ENCODE assay signal across 35 cellular contexts in the genomic region with DNA sequence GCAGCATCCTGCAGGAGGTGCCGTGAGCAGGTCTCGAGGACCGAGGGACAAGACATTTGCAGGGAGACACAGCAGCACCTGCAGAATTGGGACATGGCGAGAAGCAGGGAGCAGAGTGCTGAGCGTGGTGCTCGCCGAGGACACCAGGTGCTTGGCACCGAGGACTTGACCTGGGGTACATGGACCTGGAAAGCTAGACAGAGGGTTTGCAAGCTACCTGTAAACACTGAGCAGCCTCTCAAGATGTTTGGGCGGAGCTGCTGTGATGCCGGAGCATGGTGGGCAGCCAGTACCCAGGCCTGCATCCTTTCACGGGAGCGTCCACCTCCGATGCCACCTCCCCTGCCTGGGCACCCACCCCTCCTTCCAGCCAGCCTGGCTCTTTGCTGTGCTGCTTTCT.
"Had no signal": no experiment of that assay in that cellular context is flagged by ENCODE, and none has a peak within 500 bp of the region (broad histone marks: within the 10 kb centered on the region; RNA-seq: fewer than 3 reads in every experiment).

No MANE protein-coding gene starts in this region.

- H3K27ac ChIP-seq: KMS-11 had no signal

- H3K36me3 ChIP-seq: MG63 had no signal

- DNase-seq: Karpas-422, Kasumi-1, KBM-7, KG1, MG63, MM.1S, MV-4-11, NCI-H1048, NCI-H1092, NCI-H1092 treated with DMSO at 0.1 percent for 48 hours, NCI-H1105, NCI-H1105 treated with DMSO at 0.1 percent for 48 hours, NCI-H1417, NCI-H1417 treated with DMSO at 0.1 percent for 48 hours, NCI-H1436 treated with DMSO at 0.1 percent for 48 hours, NCI-H146, NCI-H1694, NCI-H187, NCI-H187 treated with DMSO at 0.1 percent for 48 hours, NCI-H1930, NCI-H2029, NCI-H2029 treated with DMSO at 0.1 percent for 48 hours, NCI-H2081, NCI-H2081 treated with DMSO at 0.1 percent for 48 hours, NCI-H2107, NCI-H2171, NCI-H2171 treated with DMSO at 0.1 percent for 48 hours, NCI-H2227 treated with DMSO at 0.1 percent for 48 hours, NCI-H226, NCI-H345, NCI-H446, NCI-H446 treated with DMSO at 0.1 percent for 48 hours, NCI-H510A, NCI-H510A treated with DMSO at 0.1 percent for 48 hours had no signal

- H3K4me2 ChIP-seq: KMS-11 had no signal

- H3K4me3 ChIP-seq: MG63 had no signal

- H3K9me3 ChIP-seq: MG63 had no signal

- H3K27me3 ChIP-seq: MG63 had no signal
